8 cellular contexts compared by ENCODE assay signal in the genomic region with DNA sequence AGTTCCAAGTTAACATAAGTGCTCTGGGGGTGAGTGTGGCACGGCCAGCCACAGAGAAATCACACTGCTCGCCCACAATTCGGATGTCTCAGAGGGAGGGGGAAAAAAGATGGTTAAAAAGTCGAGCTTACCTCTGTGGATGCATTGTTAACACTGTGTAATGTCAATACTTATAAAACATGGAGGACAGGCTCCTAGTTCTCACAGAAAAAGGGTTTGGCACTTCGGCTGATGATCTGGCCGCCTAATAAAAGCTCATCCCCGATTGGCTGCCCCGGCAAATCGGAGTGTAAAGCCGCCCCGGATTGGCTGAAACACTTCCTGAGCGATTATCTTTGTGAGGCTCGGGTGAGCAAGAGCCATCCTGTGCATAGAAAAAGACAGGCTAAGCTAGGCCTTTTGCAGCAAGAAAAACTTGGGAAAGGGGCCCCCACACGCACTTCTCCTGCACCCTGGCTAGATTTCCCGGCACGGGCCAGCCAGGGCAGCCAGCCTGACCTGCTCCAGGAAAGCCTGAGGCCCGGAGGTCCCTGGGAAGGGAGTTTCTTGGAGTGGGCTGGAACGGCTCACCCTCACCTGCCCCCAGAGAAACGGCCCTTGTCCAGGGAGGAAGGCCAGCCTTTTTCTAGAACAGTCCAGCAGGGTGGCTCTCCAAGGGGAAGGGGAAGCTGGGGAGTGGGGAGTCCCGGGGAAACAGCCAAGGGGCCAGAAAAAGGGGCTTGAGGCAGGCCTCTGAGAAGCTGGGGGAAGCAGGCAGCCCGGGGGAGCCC. TPM values are rescaled to one million over a fixed set of nuclear protein-coding genes. Genes with fewer than 3 reads are reported as not detected.
DNase-seq lines count a peak whose midpoint lies in the region; ATAC-seq and TF ChIP-seq lines count a peak whose summit lies in the region.

A gene (minus strand): TSS at position 174 of the 770 bp plus-strand sequence. CDS start 29 bp downstream, at position 145.

- H3K9me3 ChIP-seq in colonic mucosa, result no peaks in the 10 kb centered on the region

- no peak for TF ChIP-seq CTCF in colonic mucosa (IDR thresholded peaks at IDR 0.05)

- peaks cover 55% of the 10 kb centered on the region for H3K4me1 ChIP-seq in colonic mucosa

- H3K27me3 ChIP-seq in colonic mucosa, result no peaks in the 10 kb centered on the region

- peak within 1 kb of the TSS; percentile 6 for H3K4me3 ChIP-seq in colonic mucosa

- intact Hi-C loops in colonic mucosa (cut with DNase I), result no loop called here

- H3K36me3 ChIP-seq in colonic mucosa, result no peaks in the 10 kb centered on the region

- peak within 1 kb of the TSS; percentile 78 to 98 for H3K9ac ChIP-seq in colonic mucosa (ENCODE audit: low read depth in 2 of 2, low read length in 2 of 2)

- peak; percentile 98 for DNase-seq in AG08395 (ENCODE audit: low spot score)
- peak; percentile 96 for DNase-seq in NCI-H82 (lab: John Stamatoyannopoulos, UW)
- peak; percentile 96 for DNase-seq in activated CD4-positive, alpha-beta T cell treated with anti-CD3 and anti-CD28 coated beads, Interleukin-2, amount 50 U/mL, for 1 hour
- DNase-seq in colonic mucosa, result peak; percentile 97
- DNase-seq in left lobe of liver (ENCODE audit: low spot score), result peak; percentile 97
- DNase-seq in stimulated activated CD4-positive, alpha-beta T cell treated with anti-CD3 and anti-CD28 coated beads, Interleukin-2, amount 100 ng/mL, for 24 hours, result peak; percentile 93 to 95

- peak; percentile 48 for ATAC-seq in GM19035 (IDR thresholded peaks at IDR 0.05; ENCODE audit: unreplicated experiment)
- peak; percentile 30 for ATAC-seq in HG03571 (IDR thresholded peaks at IDR 0.05; ENCODE audit: unreplicated experiment)
- peak; percentile 54 for ATAC-seq in left lobe of liver

- H3K27ac ChIP-seq in colonic mucosa, result peak within 1 kb of the TSS; percentile 99

RNA-seq across cellular contexts. Expression of the gene that starts here (rescaled TPM):
- total RNA-seq in colonic mucosa (10 to 100 TPM; 45.4 to 53.1 TPM), left lobe of liver (13.8 TPM)

Comparison
In these comparisons a context has a peak if more than half of its experiments do, and no peak if none do; other contexts are left out.
1. Peak in every context shown above with its lines: DNase-seq, ATAC-seq, H3K4me3 ChIP-seq and H3K27ac ChIP-seq.